ENCODE assay signal across 18 cellular contexts in the genomic region with DNA sequence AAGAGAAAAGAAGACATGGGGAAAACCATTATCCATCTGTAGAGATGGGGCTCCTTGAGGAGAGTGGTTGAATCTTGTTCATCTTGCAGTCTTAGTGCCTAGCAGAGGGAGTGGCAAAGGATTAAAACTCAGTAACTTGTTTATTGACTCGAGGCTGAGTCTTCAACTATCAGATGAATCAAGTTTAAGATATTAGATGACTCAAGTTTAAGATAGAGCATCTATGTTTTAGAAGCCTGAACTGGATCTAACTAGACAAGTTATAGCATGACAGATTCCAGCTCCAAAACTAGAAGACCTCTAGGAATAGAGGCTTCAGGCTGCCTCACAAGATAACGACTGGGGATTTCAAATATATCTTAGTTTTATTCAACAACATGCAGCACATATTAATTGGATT.
DNase-seq lines count a peak whose midpoint lies in the region; ATAC-seq, FAIRE-seq and TF ChIP-seq lines count a peak whose summit lies in the region.
"Had no signal": no experiment of that assay in that cellular context is flagged by ENCODE, and none has a peak within 500 bp of the region (broad histone marks: within the 10 kb centered on the region; RNA-seq: fewer than 3 reads in every experiment).

No MANE protein-coding gene starts in this region.

- H3K79me2 ChIP-seq in keratinocyte (ENCODE audit: control insufficient read depth, insufficient read depth, low read length), result no peaks in the 10 kb centered on the region

- peaks cover 6% of the 10 kb centered on the region for H3K9me3 Mint-ChIP-seq in activated CD4-positive, alpha-beta T cell treated with anti-CD3 and anti-CD28 coated beads for 36 hours (ENCODE audit: low read depth)

- no peaks in the 10 kb centered on the region for H3K36me3 Mint-ChIP-seq in activated CD4-positive, alpha-beta T cell treated with anti-CD3 and anti-CD28 coated beads for 36 hours (ENCODE audit: low read depth)
- H3K36me3 Mint-ChIP-seq: CD4-positive, alpha-beta memory T cell had no signal

- H3K9ac ChIP-seq in keratinocyte (ENCODE audit: control insufficient read depth, extremely low read depth, insufficient read depth, low read length), result no peak overlapping the region
- H3K9ac ChIP-seq: GM23248 had no signal

- no peak for ATAC-seq in activated CD4-positive, alpha-beta T cell treated with anti-CD3 and anti-CD28 coated beads for 36 hours

- H3K27ac ChIP-seq in RWPE1 (no peak overlapping the region), keratinocyte (ENCODE audit: control insufficient read depth, insufficient read depth, low read length) (no peak overlapping the region)
- H3K27ac ChIP-seq: GM23248 had no signal

- H3K27me3 ChIP-seq in keratinocyte (ENCODE audit: control insufficient read depth, extremely low read depth, insufficient read depth, low read length), result no peaks in the 10 kb centered on the region

- H3K4me1 ChIP-seq in keratinocyte (ENCODE audit: control insufficient read depth, extremely low read depth, insufficient read depth, low read length), result no peaks in the 10 kb centered on the region

- no peaks in the 10 kb centered on the region for H4K20me1 ChIP-seq in keratinocyte (ENCODE audit: control insufficient read depth, extremely low read depth, insufficient read depth, low read length)

- DNase-seq in RWPE1 (ENCODE audit: low spot score) (peak; percentile 44), epithelial cell of esophagus (ENCODE audit: low read depth) (peak; percentile 74), keratinocyte (ENCODE audit: low read depth, low spot score) (no peak), DMS153 (lab: John Stamatoyannopoulos, UW) (no peak), superior temporal gyrus (ENCODE audit: extremely low spot score) (no peak)
- no peak for DNase-seq in activated CD4-positive, alpha-beta T cell treated with anti-CD3 and anti-CD28 coated beads for 36 hours
- DNase-seq: C1 segment of cervical spinal cord; Calu3; CD4-positive, alpha-beta memory T cell; COR-L47; DND-41; GM23248; H7; HCEC 1CT had no signal

- no peaks in the 10 kb centered on the region for H3K9me1 ChIP-seq in keratinocyte (ENCODE audit: control insufficient read depth, extremely low read depth, insufficient read depth, low read length)

- CTCF ChIA-PET in RWPE1 (lab: Yijun Ruan, JAX), result no interaction called here
- CTCF ChIA-PET in activated CD4-positive, alpha-beta T cell treated with anti-CD3 and anti-CD28 coated beads for 36 hours (lab: Charles Lee), result no interaction called here

- intact Hi-C loops in activated CD4-positive, alpha-beta T cell treated with anti-CD3 and anti-CD28 coated beads for 36 hours (cut with DNase I, micrococcal nuclease), result no loop called here

- TF ChIP-seq CTCF in RWPE1 (conservative IDR thresholded peaks at IDR 0.05; ENCODE audit: low read depth) (no peak), epithelial cell of esophagus (IDR thresholded peaks at IDR 0.05; ENCODE audit: insufficient read depth, low read depth, low read length, missing control alignments) (no peak), keratinocyte (optimal IDR thresholded peaks at IDR 0.05 in 1 of 3, IDR thresholded peaks at IDR 0.05 in 1 of 3, conservative IDR thresholded peaks at IDR 0.05 in 1 of 3; ENCODE audit: extremely low read depth in 1 of 3, insufficient read depth in 2 of 3, low read length in 3 of 3) (no peak)

- no peaks in the 10 kb centered on the region for H3K4me1 Mint-ChIP-seq in activated CD4-positive, alpha-beta T cell treated with anti-CD3 and anti-CD28 coated beads for 36 hours
- H3K4me1 Mint-ChIP-seq: CD4-positive, alpha-beta memory T cell had no signal

- no peaks in the 10 kb centered on the region for H3K9me3 ChIP-seq in keratinocyte (ENCODE audit: control insufficient read depth, low read depth, low read length)

- POLR2A ChIA-PET in RWPE1 (lab: Yijun Ruan, JAX; ENCODE audit: low non-redundant PET), result no interaction called here
- POLR2A ChIA-PET in activated CD4-positive, alpha-beta T cell treated with anti-CD3 and anti-CD28 coated beads for 36 hours (lab: Charles Lee), result no interaction called here

- H3K4me2 ChIP-seq in keratinocyte (ENCODE audit: control insufficient read depth, extremely low read depth, insufficient read depth, low read depth, low read length), result no peak overlapping the region

- no peak overlapping the region for H3K4me3 Mint-ChIP-seq in activated CD4-positive, alpha-beta T cell treated with anti-CD3 and anti-CD28 coated beads for 36 hours
- H3K4me3 Mint-ChIP-seq: CD4-positive, alpha-beta memory T cell had no signal

- dilution Hi-C loops in keratinocyte (cut with MboI; ENCODE audit: extremely low pct_ligation_motif_present, low sequenced_read_pairs), result no loop called here

- peak; percentile 83 for FAIRE-seq in keratinocyte (lab: Jason Lieb, UNC)
- FAIRE-seq: G401.6, GM12892, GM19239, H1 had no signal

- peak overlapping the region; percentile 14 for H2AFZ ChIP-seq in keratinocyte (ENCODE audit: control insufficient read depth, low read length)
- H2AFZ ChIP-seq: GM23248 had no signal

- H3K27me3 Mint-ChIP-seq in activated CD4-positive, alpha-beta T cell treated with anti-CD3 and anti-CD28 coated beads for 36 hours, result no peaks in the 10 kb centered on the region
- H3K27me3 Mint-ChIP-seq: CD4-positive, alpha-beta memory T cell had no signal

- no peak overlapping the region for H3K27ac Mint-ChIP-seq in activated CD4-positive, alpha-beta T cell treated with anti-CD3 and anti-CD28 coated beads for 36 hours
- H3K27ac Mint-ChIP-seq: CD4-positive, alpha-beta memory T cell had no signal

- H3K4me3 ChIP-seq in epithelial cell of esophagus (ENCODE audit: low read length) (no peak overlapping the region), keratinocyte (ENCODE audit: control insufficient read depth in 2 of 3, extremely low read depth in 1 of 3, insufficient read depth in 2 of 3, low read depth in 1 of 3, low read length in 3 of 3) (no peak overlapping the region)
- H3K4me3 ChIP-seq: GM23248 had no signal

- H3K36me3 ChIP-seq in keratinocyte (ENCODE audit: control insufficient read depth in 2 of 2, extremely low read depth in 1 of 2, insufficient read depth in 2 of 2, low read length in 2 of 2), result no peaks in the 10 kb centered on the region

Comparison
In these comparisons a context has a peak if more than half of its experiments do, and no peak if none do; other contexts are left out.
1. DNase-seq: peak in RWPE1 (single experiment) and epithelial cell of esophagus (single experiment); none in keratinocyte (single experiment), activated CD4-positive, alpha-beta T cell treated with anti-CD3 and anti-CD28 coated beads for 36 hours (single experiment), DMS153 (single experiment) and superior temporal gyrus (single experiment).